ENCODE assay signal across 1 cellular context in genomic region chr17:9971991-9972390, GRCh38.
TF ChIP-seq lines count a peak whose summit lies in the region.

No MANE protein-coding gene starts in this region.

TF ChIP-seq in GM23338, 12 proteins besides CTCF, POLR2A, EP300 and RAD21 (continued from another document):
- TF ChIP-seq ZNF462 (CRISPR knock-in tag; IDR thresholded peaks at IDR 0.05), result no peak
- no peak for TF ChIP-seq ZNF331 (CRISPR knock-in tag; IDR thresholded peaks at IDR 0.05; ENCODE audit: low read depth)
- no peak for TF ChIP-seq JUNB (IDR thresholded peaks at IDR 0.05; ENCODE audit: unreplicated experiment)
- TF ChIP-seq, protein P1, sequence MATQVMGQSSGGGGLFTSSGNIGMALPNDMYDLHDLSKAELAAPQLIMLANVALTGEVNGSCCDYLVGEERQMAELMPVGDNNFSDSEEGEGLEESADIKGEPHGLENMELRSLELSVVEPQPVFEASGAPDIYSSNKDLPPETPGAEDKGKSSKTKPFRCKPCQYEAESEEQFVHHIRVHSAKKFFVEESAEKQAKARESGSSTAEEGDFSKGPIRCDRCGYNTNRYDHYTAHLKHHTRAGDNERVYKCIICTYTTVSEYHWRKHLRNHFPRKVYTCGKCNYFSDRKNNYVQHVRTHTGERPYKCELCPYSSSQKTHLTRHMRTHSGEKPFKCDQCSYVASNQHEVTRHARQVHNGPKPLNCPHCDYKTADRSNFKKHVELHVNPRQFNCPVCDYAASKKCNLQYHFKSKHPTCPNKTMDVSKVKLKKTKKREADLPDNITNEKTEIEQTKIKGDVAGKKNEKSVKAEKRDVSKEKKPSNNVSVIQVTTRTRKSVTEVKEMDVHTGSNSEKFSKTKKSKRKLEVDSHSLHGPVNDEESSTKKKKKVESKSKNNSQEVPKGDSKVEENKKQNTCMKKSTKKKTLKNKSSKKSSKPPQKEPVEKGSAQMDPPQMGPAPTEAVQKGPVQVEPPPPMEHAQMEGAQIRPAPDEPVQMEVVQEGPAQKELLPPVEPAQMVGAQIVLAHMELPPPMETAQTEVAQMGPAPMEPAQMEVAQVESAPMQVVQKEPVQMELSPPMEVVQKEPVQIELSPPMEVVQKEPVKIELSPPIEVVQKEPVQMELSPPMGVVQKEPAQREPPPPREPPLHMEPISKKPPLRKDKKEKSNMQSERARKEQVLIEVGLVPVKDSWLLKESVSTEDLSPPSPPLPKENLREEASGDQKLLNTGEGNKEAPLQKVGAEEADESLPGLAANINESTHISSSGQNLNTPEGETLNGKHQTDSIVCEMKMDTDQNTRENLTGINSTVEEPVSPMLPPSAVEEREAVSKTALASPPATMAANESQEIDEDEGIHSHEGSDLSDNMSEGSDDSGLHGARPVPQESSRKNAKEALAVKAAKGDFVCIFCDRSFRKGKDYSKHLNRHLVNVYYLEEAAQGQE (IDR thresholded peaks at IDR 0.05; ENCODE audit: unreplicated experiment), result no peak
